8 cellular contexts compared by ENCODE assay signal in the genomic region with DNA sequence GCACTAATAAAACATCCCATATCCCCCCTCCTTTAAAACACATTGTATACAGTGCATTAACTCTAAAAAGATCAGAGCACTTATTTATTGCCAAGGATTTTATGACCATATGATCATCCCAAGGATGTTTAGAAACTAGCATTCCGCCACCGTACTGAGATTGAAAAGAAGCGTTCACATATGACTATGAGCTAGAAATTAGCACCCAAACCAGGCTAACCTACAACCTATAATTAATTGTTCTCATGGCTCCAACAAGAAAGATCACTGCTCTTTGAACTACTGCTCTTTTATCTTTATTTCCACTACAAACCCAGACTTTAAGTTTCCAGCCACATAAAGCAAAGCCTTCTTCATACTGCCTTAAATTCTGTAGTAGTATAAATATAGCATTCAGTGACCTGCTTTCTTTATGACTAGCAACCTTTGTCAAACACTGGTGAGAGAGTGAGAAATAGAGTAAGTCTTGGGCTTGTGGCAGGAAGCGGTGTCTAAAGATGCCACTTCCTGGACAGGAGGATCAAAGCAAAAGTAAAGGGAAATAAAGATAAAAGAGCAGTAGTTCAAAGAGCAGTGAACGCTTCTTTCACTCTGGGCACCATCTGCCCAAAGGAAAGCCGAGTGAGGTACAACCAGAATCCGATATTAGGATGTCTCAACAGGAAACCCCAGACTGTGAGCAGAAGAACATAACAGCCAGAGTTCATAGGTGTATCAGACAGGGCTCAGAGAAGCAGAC.
A peak's percentile ranks its signal among the peaks of the same experiment; 100 is the strongest.
DNase-seq lines count a peak whose midpoint lies in the region; ATAC-seq, FAIRE-seq and TF ChIP-seq lines count a peak whose summit lies in the region.

No MANE protein-coding gene starts in this region.

- peaks cover 46% of the 10 kb centered on the region for H3K4me1 Mint-ChIP-seq in activated CD8-positive, alpha-beta T cell treated with anti-CD3 and anti-CD28 coated beads, Interleukin-2, amount 10 ng/mL, durations not matched to agents 7 days and 5 days (ENCODE audit: low read depth)

- TF ChIP-seq CTCF in tibial artery (IDR thresholded peaks at IDR 0.05), result no peak

- no peak overlapping the region for H3K4me3 ChIP-seq in small intestine (ENCODE audit: low read depth in 1 of 2, low read length in 2 of 2)
- no peak overlapping the region for H3K4me3 ChIP-seq in tibial artery

- CTCF ChIA-PET in activated CD8-positive, alpha-beta T cell treated with anti-CD3 and anti-CD28 coated beads, Interleukin-2, amount 10 ng/mL, durations not matched to agents 7 days and 5 days (lab: Charles Lee), result interaction anchor here (2.1 kb wide), 1 partner anchor 12 kb away, joined by 5 read pairs; no protein-coding TSS in a partner anchor

- POLR2A ChIA-PET in activated CD8-positive, alpha-beta T cell treated with anti-CD3 and anti-CD28 coated beads, Interleukin-2, amount 10 ng/mL, durations not matched to agents 7 days and 5 days (lab: Charles Lee), result interaction anchor here (1.3 kb wide), 1 partner anchor 152 kb away, joined by 3 read pairs; a partner anchor contains a TSS

- WGBS in small intestine, 3 donors, result 14 to 36% (median 22%) methylated on average over 7 of the region's 7 CpGs

- no peak for FAIRE-seq in small intestine (lab: Jason Lieb, UNC)

- H3K4me3 Mint-ChIP-seq in activated CD8-positive, alpha-beta T cell treated with anti-CD3 and anti-CD28 coated beads, Interleukin-2, amount 10 ng/mL, durations not matched to agents 7 days and 5 days, result peak overlapping the region; percentile 17

- H3K27me3 ChIP-seq in small intestine (ENCODE audit: control insufficient read depth in 2 of 2, insufficient read depth in 2 of 2, low read length in 2 of 2) (no peaks in the 10 kb centered on the region), tibial artery (no peaks in the 10 kb centered on the region)

- no peaks in the 10 kb centered on the region for H3K36me3 ChIP-seq in small intestine (ENCODE audit: control insufficient read depth in 2 of 2, insufficient read depth in 2 of 2, low read length in 2 of 2)
- no peaks in the 10 kb centered on the region for H3K36me3 ChIP-seq in tibial artery

- intact Hi-C loops in tibial artery (cut with DNase I; ENCODE audit: low total_unique reads), result loop anchor here (10.0 kb wide), 2 partner anchors 300 to 340 kb away; no protein-coding TSS in a partner anchor

- H3K9me3 ChIP-seq in small intestine (ENCODE audit: control insufficient read depth, low read depth) (no peaks in the 10 kb centered on the region), tibial artery (no peaks in the 10 kb centered on the region)

- DNase-seq in activated CD8-positive, alpha-beta T cell treated with anti-CD3 and anti-CD28 coated beads, Interleukin-2, amount 10 ng/mL, durations not matched to agents 7 days and 5 days, result peak; percentile 93
- DNase-seq in small intestine, result peak; percentile 70
- no peak for DNase-seq in NCI-H2081 (lab: John Stamatoyannopoulos, UW)
- no peak for DNase-seq in cortex of kidney (lab: John Stamatoyannopoulos, UW)
- DNase-seq in NCI-H1048 (lab: John Stamatoyannopoulos, UW), result no peak
- no peak for DNase-seq in tibial artery

- H3K27ac ChIP-seq in small intestine (ENCODE audit: low read depth in 1 of 2, low read length in 1 of 2) (peak overlapping the region in 1 of 2 donors; percentile 18), tibial artery (no peak overlapping the region)

- peak overlapping the region; percentile 74 for H3K27ac Mint-ChIP-seq in activated CD8-positive, alpha-beta T cell treated with anti-CD3 and anti-CD28 coated beads, Interleukin-2, amount 10 ng/mL, durations not matched to agents 7 days and 5 days

- H3K27me3 Mint-ChIP-seq in activated CD8-positive, alpha-beta T cell treated with anti-CD3 and anti-CD28 coated beads, Interleukin-2, amount 10 ng/mL, durations not matched to agents 7 days and 5 days (ENCODE audit: low read depth), result peaks cover 12% of the 10 kb centered on the region

- H3K36me3 Mint-ChIP-seq in activated CD8-positive, alpha-beta T cell treated with anti-CD3 and anti-CD28 coated beads, Interleukin-2, amount 10 ng/mL, durations not matched to agents 7 days and 5 days (ENCODE audit: low read depth), result peaks cover 24% of the 10 kb centered on the region

- peaks cover 2 to 11% of the 10 kb centered on the region in 2 donors for H3K4me1 ChIP-seq in small intestine (ENCODE audit: control insufficient read depth in 2 of 2, insufficient read depth in 1 of 2, low read depth in 1 of 2, low read length in 1 of 2)
- H3K4me1 ChIP-seq in tibial artery, result peaks cover 0 to 4% (median 0%) of the 10 kb centered on the region in 4 donors

- peak; percentile 92 for ATAC-seq in GM19467 (IDR thresholded peaks at IDR 0.05; ENCODE audit: unreplicated experiment)
- peak; percentile 94 for ATAC-seq in HG03460 (IDR thresholded peaks at IDR 0.05; ENCODE audit: unreplicated experiment)
- ATAC-seq in activated CD8-positive, alpha-beta T cell treated with anti-CD3 and anti-CD28 coated beads, Interleukin-2, amount 10 ng/mL, durations not matched to agents 7 days and 5 days, result peak; percentile 92

- H3K9me3 Mint-ChIP-seq in activated CD8-positive, alpha-beta T cell treated with anti-CD3 and anti-CD28 coated beads, Interleukin-2, amount 10 ng/mL, durations not matched to agents 7 days and 5 days (ENCODE audit: insufficient read depth), result peaks cover 30% of the 10 kb centered on the region

Comparison
In these comparisons a context has a peak if more than half of its experiments do, and no peak if none do; other contexts are left out.
1. DNase-seq: peak in activated CD8-positive, alpha-beta T cell treated with anti-CD3 and anti-CD28 coated beads, Interleukin-2, amount 10 ng/mL, durations not matched to agents 7 days and 5 days (single experiment) and small intestine (single experiment); none in NCI-H2081 (0 of 2), cortex of kidney (single experiment), NCI-H1048 (single experiment) and tibial artery (0 of 2).
2. Peak in every context shown above with its lines, with median percentiles within 50 percentile points of each other: ATAC-seq.